In the genomic region with DNA sequence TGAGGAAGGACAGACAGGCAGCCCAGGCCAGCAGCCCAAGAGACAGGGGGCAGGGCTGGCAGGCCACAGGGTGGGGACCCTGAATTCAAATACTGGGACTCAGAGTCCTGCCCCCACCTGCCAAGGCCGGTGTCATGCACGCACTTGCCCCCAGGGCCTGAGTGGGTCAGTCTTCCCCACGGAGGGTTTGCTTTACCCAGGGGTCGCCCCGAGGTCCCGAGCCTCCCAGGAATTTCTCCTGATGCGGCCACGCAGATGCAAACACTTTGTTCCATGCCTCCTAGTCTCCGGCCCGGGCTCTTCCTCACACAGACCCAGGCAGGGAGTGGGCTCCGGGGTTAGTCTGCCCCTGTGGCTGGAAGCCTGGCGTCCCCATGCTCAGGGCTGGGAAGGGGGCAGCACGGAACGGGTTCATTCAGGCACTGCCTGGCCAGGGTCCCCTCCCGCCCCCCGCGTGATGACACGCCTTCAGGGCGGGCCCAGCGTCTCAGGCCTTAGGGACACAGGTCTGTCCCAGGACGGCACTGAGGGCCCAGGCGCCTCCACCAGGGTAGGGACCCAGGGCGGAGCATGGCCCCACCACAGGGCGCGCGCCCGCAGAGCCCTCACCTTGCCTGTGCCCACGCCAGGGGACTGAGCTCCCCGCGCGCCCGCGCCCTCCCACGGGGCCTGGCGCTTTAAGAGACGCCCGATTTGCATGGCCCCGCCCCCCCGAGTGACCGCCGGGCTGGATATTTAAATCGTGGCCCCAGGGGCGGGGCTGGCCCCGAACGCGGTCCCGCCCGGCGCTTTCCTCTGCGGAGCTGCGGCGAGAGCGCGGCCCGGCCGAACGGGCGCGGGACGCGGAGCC, we compare ENCODE assay signal across 8 cellular contexts. TPM values are rescaled to one million over a fixed set of nuclear protein-coding genes. Genes with fewer than 3 reads are reported as not detected.
A peak's percentile ranks its signal among the peaks of the same experiment; 100 is the strongest.
DNase-seq lines count a peak whose midpoint lies in the region; ATAC-seq and TF ChIP-seq lines count a peak whose summit lies in the region.

A gene (plus strand): TSS at position 763 of the 850 bp plus-strand sequence. CDS start 220 bp downstream, outside the sequence.

- no peak within 1 kb of the TSS for H2AFZ ChIP-seq in Karpas-422 (ENCODE audit: low read length)

- no peaks in the 10 kb centered on the region; the same call in 1 of the 2 replicates for H3K9me3 ChIP-seq in Karpas-422 (ENCODE audit: low read length)

- H3K36me3 ChIP-seq in Karpas-422 (ENCODE audit: insufficient read depth, low read length): no peaks in the 10 kb centered on the region

- no peaks in the 10 kb centered on the region for H3K27me3 ChIP-seq in Karpas-422 (ENCODE audit: low read length)

- H4K20me1 ChIP-seq in Karpas-422 (ENCODE audit: insufficient read depth, low read depth, low read length): no peaks in the 10 kb centered on the region

- no peaks in the 10 kb centered on the region for H3K9me2 ChIP-seq in Karpas-422 (replicated peaks; ENCODE audit: insufficient read depth, low read length)

- H3K4me1 ChIP-seq in Karpas-422 (ENCODE audit: low read length): no peaks in the 10 kb centered on the region

- no peak within 1 kb of the TSS for H3K9ac ChIP-seq in Karpas-422 (ENCODE audit: low read length)

- H3K27ac ChIP-seq in Karpas-422 (ENCODE audit: low read length): no peak within 1 kb of the TSS

- no peaks in the 10 kb centered on the region for H3K79me2 ChIP-seq in Karpas-422 (ENCODE audit: low read length)

- no peak within 1 kb of the TSS for H3K4me2 ChIP-seq in Karpas-422 (ENCODE audit: low read depth, low read length, poor library complexity, severe bottlenecking)

- peak within 1 kb of the TSS; percentile 66 for H3K4me3 ChIP-seq in choroid plexus epithelial cell (ENCODE audit: low read depth, low read length)
- H3K4me3 ChIP-seq in Karpas-422 (ENCODE audit: low read length): no peak within 1 kb of the TSS

- no peak for TF ChIP-seq CTCF in choroid plexus epithelial cell (conservative IDR thresholded peaks at IDR 0.05; ENCODE audit: low read depth, low read length)

- peak; percentile 69 for DNase-seq in EL
- DNase-seq in MV-4-11 (lab: John Stamatoyannopoulos, UW): peak; percentile 74
- peak; percentile 80 for DNase-seq in choroid plexus epithelial cell (ENCODE audit: low read depth)
- DNase-seq in kidney glomerular epithelial cell (lab: John Stamatoyannopoulos, UW): peak; percentile 42
- DNase-seq in stimulated activated CD4-positive, alpha-beta T cell treated with anti-CD3 and anti-CD28 coated beads, Interleukin-15, amount 100 ng/mL, for 24 hours: peak; percentile 73
- no peak for DNase-seq in Karpas-422
- no peak for DNase-seq in NCI-H187 treated with DMSO at 0.1 percent for 48 hours (lab: John Stamatoyannopoulos, UW)

- peak; percentile 63 to 79 for ATAC-seq in activated CD4-positive, CD25-positive, alpha-beta regulatory T cell treated with anti-CD3 and anti-CD28 coated beads, Interleukin-2, amount 50 U/mL, for 24 hours

RNA-seq across cellular contexts. Expression of the gene that starts here (rescaled TPM):
- total RNA-seq in Karpas-422 (2014; rRNA removed; shearing (Covaris generic); ENCODE audit: low replicate concordance): 1.9 and 25.3 TPM in 2 replicates

Comparison
In these comparisons a context has a peak if more than half of its experiments do, and no peak if none do; other contexts are left out.
1. DNase-seq: peak in EL (single experiment), MV-4-11 (single experiment), choroid plexus epithelial cell (single experiment), kidney glomerular epithelial cell (single experiment) and stimulated activated CD4-positive, alpha-beta T cell treated with anti-CD3 and anti-CD28 coated beads, Interleukin-15, amount 100 ng/mL, for 24 hours (single experiment); none in Karpas-422 (single experiment) and NCI-H187 treated with DMSO at 0.1 percent for 48 hours (single experiment).